Comparison of ENCODE assay signal across 8 cellular contexts in the genomic region with DNA sequence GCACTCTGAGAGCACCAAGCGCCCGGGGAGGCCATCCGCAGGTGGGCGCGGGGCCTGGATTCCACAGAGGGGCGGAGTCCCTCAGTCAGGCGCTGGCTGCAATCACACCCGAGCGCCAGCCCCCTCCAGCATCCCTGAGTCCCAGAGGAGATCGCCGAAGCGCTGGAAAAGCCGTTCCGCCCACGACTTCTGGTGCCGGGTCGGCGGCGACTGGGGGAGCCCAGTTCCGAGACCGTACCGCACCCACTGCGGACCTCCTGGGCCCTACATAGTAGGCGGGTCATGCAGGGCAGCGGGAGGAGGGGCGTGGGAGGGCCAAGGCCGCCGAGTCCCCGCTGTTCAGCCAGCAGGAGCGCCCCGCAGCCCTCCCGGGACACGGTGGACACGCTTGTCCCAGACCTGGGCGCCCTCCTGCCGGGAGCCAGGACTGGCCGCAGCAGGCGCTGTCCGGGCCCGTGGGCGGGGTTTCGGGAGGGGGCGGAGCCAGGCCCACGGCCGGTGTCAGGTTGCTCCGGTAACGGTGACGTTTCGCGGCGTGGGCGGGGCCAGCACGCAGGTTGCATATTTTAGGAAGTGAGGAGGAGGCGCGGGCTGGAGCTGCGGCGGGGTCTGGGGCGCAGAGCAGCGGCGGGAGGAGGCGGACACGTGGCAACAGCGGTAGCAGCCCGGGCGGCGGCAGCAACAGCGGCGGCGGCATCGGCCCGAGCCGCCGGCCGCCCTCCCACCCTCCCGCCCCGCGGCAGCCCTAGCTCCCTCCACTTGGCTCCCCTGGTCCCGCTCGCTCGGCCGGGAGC. TPM values are rescaled to one million over a fixed set of nuclear protein-coding genes. Genes with fewer than 3 reads are reported as not detected.
DNase-seq lines count a peak whose midpoint lies in the region; ATAC-seq, FAIRE-seq and TF ChIP-seq lines count a peak whose summit lies in the region.

A gene (plus strand): TSS at position 594 of the 794 bp plus-strand sequence. CDS start 268 bp downstream, outside the sequence.

- H3K36me3 ChIP-seq in keratinocyte (ENCODE audit: control insufficient read depth in 2 of 2, extremely low read depth in 1 of 2, insufficient read depth in 2 of 2, low read length in 2 of 2), result no peaks in the 10 kb centered on the region

- H3K27ac ChIP-seq in keratinocyte (ENCODE audit: control insufficient read depth, insufficient read depth, low read length), result peak within 1 kb of the TSS; percentile 96

- H3K4me3 ChIP-seq in keratinocyte (ENCODE audit: control insufficient read depth in 2 of 3, extremely low read depth in 1 of 3, insufficient read depth in 2 of 3, low read depth in 1 of 3, low read length in 3 of 3), result peak within 1 kb of the TSS; percentile 82 to 94 (median 86)

- no peaks in the 10 kb centered on the region for H3K9me3 ChIP-seq in keratinocyte (ENCODE audit: control insufficient read depth, low read depth, low read length)

- peak within 1 kb of the TSS; percentile 93 for H2AFZ ChIP-seq in keratinocyte (ENCODE audit: control insufficient read depth, low read length)

- dilution Hi-C loops in keratinocyte (cut with MboI; ENCODE audit: extremely low pct_ligation_motif_present, low sequenced_read_pairs), result no loop called here

- no peaks in the 10 kb centered on the region for H3K9me1 ChIP-seq in keratinocyte (ENCODE audit: control insufficient read depth, extremely low read depth, insufficient read depth, low read length)

- peak; percentile 62 for ATAC-seq in HG03439 (IDR thresholded peaks at IDR 0.05; ENCODE audit: unreplicated experiment)

- H3K4me1 ChIP-seq in keratinocyte (ENCODE audit: control insufficient read depth, extremely low read depth, insufficient read depth, low read length), result peaks cover 38% of the 10 kb centered on the region

- peaks cover 3% of the 10 kb centered on the region for H3K27me3 ChIP-seq in keratinocyte (ENCODE audit: control insufficient read depth, extremely low read depth, insufficient read depth, low read length)

- DNase-seq in Ammon's horn (ENCODE audit: low spot score) (peak; percentile 98), GM19238 (ENCODE audit: insufficient read length, low spot score) (peak; percentile 77), NCI-H460 (ENCODE audit: extremely low read depth, low read depth) (peak; percentile 81), cerebellar cortex (ENCODE audit: low spot score) (peak; percentile 95), keratinocyte (ENCODE audit: low read depth, low spot score) (peak; percentile 62)
- DNase-seq in activated CD4-positive, CD25-positive, alpha-beta regulatory T cell treated with anti-CD3 and anti-CD28 coated beads, Interleukin-2, amount 50 U/mL, for 72 hours, result peak; percentile 99
- DNase-seq in stimulated activated CD4-positive, alpha-beta T cell treated with anti-CD3 and anti-CD28 coated beads, Interleukin-12 subunit alpha, Interleukin-12 subunit beta, amount 100 ng/mL, for 48 hours (ENCODE audit: low read depth in 2 of 3, low spot score in 1 of 3), result peak; percentile 95 to 98 (median 96)

- peak within 1 kb of the TSS; percentile 88 for H3K4me2 ChIP-seq in keratinocyte (ENCODE audit: control insufficient read depth, extremely low read depth, insufficient read depth, low read depth, low read length)

- H4K20me1 ChIP-seq in keratinocyte (ENCODE audit: control insufficient read depth, extremely low read depth, insufficient read depth, low read length), result no peaks in the 10 kb centered on the region

- peaks cover 28% of the 10 kb centered on the region for H3K79me2 ChIP-seq in keratinocyte (ENCODE audit: control insufficient read depth, insufficient read depth, low read length)

- no peak for FAIRE-seq in keratinocyte (lab: Jason Lieb, UNC)

- TF ChIP-seq CTCF in keratinocyte (optimal IDR thresholded peaks at IDR 0.05 in 1 of 3, IDR thresholded peaks at IDR 0.05 in 1 of 3, conservative IDR thresholded peaks at IDR 0.05 in 1 of 3; ENCODE audit: extremely low read depth in 1 of 3, insufficient read depth in 2 of 3, low read length in 3 of 3), result peak in 1 of 3 experiments; percentile 6

- peak within 1 kb of the TSS; percentile 78 for H3K9ac ChIP-seq in keratinocyte (ENCODE audit: control insufficient read depth, extremely low read depth, insufficient read depth, low read length)

RNA-seq across cellular contexts. Expression of the gene that starts here (rescaled TPM):
- total RNA-seq in NCI-H460 (2014; rRNA removed; shearing (Covaris generic)), result 95.9 and 130 TPM in 2 replicates
- polyA plus RNA-seq in NCI-H460 (2014; cell fraction: nucleus; rRNA removed), result 29.8 and 36.4 TPM in 2 replicates
- polyA plus RNA-seq in keratinocyte, result 357 to 412 TPM (median 381 TPM) in 3 replicates
- 305 TPM for polyA plus RNA-seq in keratinocyte (2011; ENCODE audit: low read depth)
- 239 and 241 TPM in 2 replicates for polyA plus RNA-seq in keratinocyte (2011; cell fraction: cytosol; rRNA removed)
- polyA plus RNA-seq in keratinocyte (2011; cell fraction: nucleus; rRNA removed), result 486 and 517 TPM in 2 replicates
- 252 and 318 TPM in 2 replicates for polyA plus RNA-seq in keratinocyte (2012; ENCODE audit: low replicate concordance)
- polyA minus RNA-seq in keratinocyte, result 225 to 603 TPM (median 478 TPM) in 3 replicates
- polyA minus RNA-seq in keratinocyte (2011; cell fraction: cytosol; rRNA and poly(A)+ RNA removed), result 257 TPM
- 329 and 500 TPM in 2 replicates for polyA minus RNA-seq in keratinocyte (2011; cell fraction: nucleus; rRNA and poly(A)+ RNA removed)

Comparison
In these comparisons a context has a peak if more than half of its experiments do, and no peak if none do; other contexts are left out.
1. Peak in every context shown above with its lines: DNase-seq, ATAC-seq, H3K4me3 ChIP-seq and H3K27ac ChIP-seq.